ENCODE assay signal across 13 cellular contexts in genomic region chr16:51154271-51155171, GRCh38. TPM values are rescaled to one million over a fixed set of nuclear protein-coding genes. Genes with fewer than 3 reads are reported as not detected.
DNase-seq lines count a peak whose midpoint lies in the region; ATAC-seq and TF ChIP-seq lines count a peak whose summit lies in the region.
"Had no signal": no experiment of that assay in that cellular context is flagged by ENCODE, and none has a peak within 500 bp of the region (broad histone marks: within the 10 kb centered on the region; RNA-seq: fewer than 3 reads in every experiment).

No MANE protein-coding gene starts in this region.

- no peaks in the 10 kb centered on the region for H3K36me3 ChIP-seq in mucosa of stomach (ENCODE audit: control insufficient read depth, insufficient read depth, low read length)

- peak overlapping the region; percentile 59 for H3K9ac ChIP-seq in mucosa of stomach (ENCODE audit: low read length)

- no peak for TF ChIP-seq CTCF in foreskin fibroblast (IDR thresholded peaks at IDR 0.05; ENCODE audit: low read depth, low read length)

- DNase-seq in Right ventricle myocardium inferior (ENCODE audit: missing footprints) = peak; percentile 51
- no peak for DNase-seq in Right ventricle myocardium superior
- DNase-seq in foreskin fibroblast = no peak
- no peak for DNase-seq in NCI-H524 treated with DMSO at 0.1 percent for 48 hours (lab: John Stamatoyannopoulos, UW)
- DNase-seq: activated T-cell treated with anti-CD3 and anti-CD28 coated beads, Interleukin-2, amount 50 U/mL, for 4 hours; HCEC 1CT; naive thymus-derived CD4-positive, alpha-beta T cell; NCI-H446; T-cell had no signal

- intact Hi-C loops in Right ventricle myocardium inferior (cut with DNase I) (no loop called here), Right ventricle myocardium superior (cut with DNase I) (no loop called here)

- no peaks in the 10 kb centered on the region for H3K9me3 ChIP-seq in mucosa of stomach (ENCODE audit: control insufficient read depth, low read length)

- H3K4me3 ChIP-seq in foreskin fibroblast (ENCODE audit: low read depth in 1 of 2, low read length in 2 of 2) (peak overlapping the region; percentile 75 to 92), mucosa of stomach (ENCODE audit: low read length) (no peak overlapping the region)

- H3K27me3 ChIP-seq in mucosa of stomach (ENCODE audit: control insufficient read depth, insufficient read depth, low read length) = peaks cover 66% of the 10 kb centered on the region

- H3K4me1 ChIP-seq in mucosa of stomach (ENCODE audit: control insufficient read depth, insufficient read depth, low read length) = peaks cover 6% of the 10 kb centered on the region

- ATAC-seq in Right ventricle myocardium inferior (no peak), Right ventricle myocardium superior (ENCODE audit: poor library complexity) (no peak), GM18520 (IDR thresholded peaks at IDR 0.05; ENCODE audit: unreplicated experiment) (no peak), GM18873 (IDR thresholded peaks at IDR 0.05; ENCODE audit: low FRiP score, unreplicated experiment) (no peak), GM21367 (IDR thresholded peaks at IDR 0.05; ENCODE audit: unreplicated experiment) (no peak)
- ATAC-seq: activated T-cell treated with anti-CD3 and anti-CD28 coated beads, Interleukin-2, amount 50 U/mL, for 4 hours; naive thymus-derived CD4-positive, alpha-beta T cell; T-cell had no signal

RNA-seq across cellular contexts. Expression of gene SALL1, which starts 3.5 kb away (rescaled TPM):
- total RNA-seq in Right ventricle myocardium inferior = 0.08 TPM
- 0.46 TPM for total RNA-seq in Right ventricle myocardium superior
- total RNA-seq: activated T-cell treated with anti-CD3 and anti-CD28 coated beads, Interleukin-2, amount 50 U/mL, for 4 hours; naive thymus-derived CD4-positive, alpha-beta T cell had no signal
